Comparison of ENCODE assay signal across 9 cellular contexts in genomic region chr12:116376354-116377193, GRCh38.
A peak's percentile ranks its signal among the peaks of the same experiment; 100 is the strongest.
DNase-seq lines count a peak whose midpoint lies in the region; ATAC-seq, FAIRE-seq and TF ChIP-seq lines count a peak whose summit lies in the region.
"Had no signal": no experiment of that assay in that cellular context is flagged by ENCODE, and none has a peak within 500 bp of the region (broad histone marks: within the 10 kb centered on the region; RNA-seq: fewer than 3 reads in every experiment).

No MANE protein-coding gene starts in this region.

- peak overlapping the region; percentile 73 for H2AFZ ChIP-seq in K562 (ENCODE audit: low read depth, low read length)

- peak; percentile 31 for DNase-seq in activated CD4-positive, alpha-beta T cell treated with anti-CD3 and anti-CD28 coated beads for 36 hours
- no peak for DNase-seq in activated CD4-positive, alpha-beta T cell treated with anti-CD3 and anti-CD28 coated beads, Interleukin-2, amount 10 ng/mL, durations not matched to agents 7 days and 5 days
- peak; percentile 75 for DNase-seq in NCI-H2029 treated with DMSO at 0.1 percent for 48 hours (lab: John Stamatoyannopoulos, UW)
- no peak for DNase-seq in K562 (ENCODE audit: extremely low read depth in 1 of 4, low spot score in 3 of 4)
- no peak for DNase-seq in osteocyte (ENCODE audit: extremely low spot score, unreplicated experiment)
- no peak for DNase-seq in lower lobe of right lung

- peak; percentile 71 for ATAC-seq in activated CD4-positive, alpha-beta T cell treated with anti-CD3 and anti-CD28 coated beads for 36 hours
- ATAC-seq in K562 (no peak), lower lobe of right lung (no peak), HG02884 (IDR thresholded peaks at IDR 0.05; ENCODE audit: unreplicated experiment) (no peak), GM21360 (IDR thresholded peaks at IDR 0.05; ENCODE audit: unreplicated experiment) (no peak)

- no peaks in the 10 kb centered on the region; the same call in 1 of the 2 replicates for H3K9me3 ChIP-seq in K562 (replicated peaks; ENCODE audit: control insufficient read depth, insufficient read depth, low read depth, low read length)
- H3K9me3 ChIP-seq in lower lobe of right lung, result no peaks in the 10 kb centered on the region

- no peak overlapping the region for H3K9ac ChIP-seq in K562 (ENCODE audit: insufficient read depth in 1 of 2, low read depth in 2 of 2, low read length in 2 of 2)

- no peak overlapping the region for H3K27ac Mint-ChIP-seq in activated CD4-positive, alpha-beta T cell treated with anti-CD3 and anti-CD28 coated beads for 36 hours
- no peak overlapping the region for H3K27ac Mint-ChIP-seq in activated CD4-positive, alpha-beta T cell treated with anti-CD3 and anti-CD28 coated beads, Interleukin-2, amount 10 ng/mL, durations not matched to agents 7 days and 5 days
- peak overlapping the region; percentile 27 for H3K27ac Mint-ChIP-seq in osteocyte (ENCODE audit: unreplicated experiment)

- no TSS peak for BruUV-seq in K562 (replicated peaks; lab: Mats Ljungman, UMichigan)

- H4K20me1 ChIP-seq in K562 (replicated peaks; ENCODE audit: control insufficient read depth, insufficient read depth, low read length), result no peaks in the 10 kb centered on the region

- TF ChIP-seq POLR2A in K562 (conservative IDR thresholded peaks at IDR 0.05), result no peak

- H3K27me3 ChIP-seq in K562 (ENCODE audit: control insufficient read depth in 2 of 2, insufficient read depth in 2 of 2, low read length in 2 of 2) (no peaks in the 10 kb centered on the region), lower lobe of right lung (ENCODE audit: low read depth) (no peaks in the 10 kb centered on the region)

- CTCF ChIA-PET in activated CD4-positive, alpha-beta T cell treated with anti-CD3 and anti-CD28 coated beads for 36 hours (lab: Charles Lee), result interaction anchor here (0.7 kb wide), 1 partner anchor 38 kb away, joined by 3 read pairs; no protein-coding TSS in a partner anchor
- CTCF ChIA-PET in activated CD4-positive, alpha-beta T cell treated with anti-CD3 and anti-CD28 coated beads, Interleukin-2, amount 10 ng/mL, durations not matched to agents 7 days and 5 days (lab: Charles Lee), result interaction anchor here (0.6 kb wide), 1 partner anchor 218 kb away, joined by 5 read pairs; no protein-coding TSS in a partner anchor
- CTCF ChIA-PET in K562 (lab: Yijun Ruan, JAX; ENCODE audit: low intra/inter-chr PET ratio), result no interaction called here

- H3K4me3 ChIP-seq in K562 (no peak overlapping the region), lower lobe of right lung (no peak overlapping the region)

- peaks cover 10 to 29% of the 10 kb centered on the region in 2 experiments; a peak in 4 of 5 replicates for H3K4me1 ChIP-seq in K562 (replicated peaks in 1 of 2; ENCODE audit: control insufficient read depth in 2 of 2, insufficient read depth in 2 of 2, low read length in 2 of 2)
- H3K4me1 ChIP-seq in lower lobe of right lung, result no peaks in the 10 kb centered on the region

- H3K36me3 Mint-ChIP-seq in activated CD4-positive, alpha-beta T cell treated with anti-CD3 and anti-CD28 coated beads for 36 hours (ENCODE audit: low read depth), result no peaks in the 10 kb centered on the region
- H3K36me3 Mint-ChIP-seq in activated CD4-positive, alpha-beta T cell treated with anti-CD3 and anti-CD28 coated beads, Interleukin-2, amount 10 ng/mL, durations not matched to agents 7 days and 5 days (ENCODE audit: low read depth), result no peaks in the 10 kb centered on the region
- no peaks in the 10 kb centered on the region for H3K36me3 Mint-ChIP-seq in osteocyte (ENCODE audit: unreplicated experiment)
- H3K36me3 Mint-ChIP-seq: natural killer cell treated with Interleukin-12 subunit alpha and Interleukin-12 subunit beta and Interleukin-15 and Interleukin-18, amount 100 ng/mL, for 72 hours had no signal

- no peak overlapping the region for H3K4me3 Mint-ChIP-seq in activated CD4-positive, alpha-beta T cell treated with anti-CD3 and anti-CD28 coated beads for 36 hours
- H3K4me3 Mint-ChIP-seq in activated CD4-positive, alpha-beta T cell treated with anti-CD3 and anti-CD28 coated beads, Interleukin-2, amount 10 ng/mL, durations not matched to agents 7 days and 5 days, result no peak overlapping the region
- no peak overlapping the region for H3K4me3 Mint-ChIP-seq in osteocyte (ENCODE audit: unreplicated experiment)

- no peak for TF ChIP-seq CTCF in K562 (IDR thresholded peaks at IDR 0.05 in 2 of 3, conservative IDR thresholded peaks at IDR 0.05 in 1 of 3; ENCODE audit: insufficient read depth in 2 of 3, low read depth in 1 of 3, low read length in 3 of 3)
- TF ChIP-seq CTCF in osteocyte (IDR thresholded peaks at IDR 0.05), result no peak
- no peak for TF ChIP-seq CTCF in lower lobe of right lung (IDR thresholded peaks at IDR 0.05)

- H3K4me1 Mint-ChIP-seq in activated CD4-positive, alpha-beta T cell treated with anti-CD3 and anti-CD28 coated beads for 36 hours, result peaks cover 16% of the 10 kb centered on the region
- H3K4me1 Mint-ChIP-seq in activated CD4-positive, alpha-beta T cell treated with anti-CD3 and anti-CD28 coated beads, Interleukin-2, amount 10 ng/mL, durations not matched to agents 7 days and 5 days, result no peaks in the 10 kb centered on the region
- peaks cover 60% of the 10 kb centered on the region for H3K4me1 Mint-ChIP-seq in osteocyte (ENCODE audit: unreplicated experiment)

- no peaks in the 10 kb centered on the region for H3K9me1 ChIP-seq in K562 (ENCODE audit: control insufficient read depth, insufficient read depth, low read length)

- in situ Hi-C loops in K562 (cut with MboI), result no loop called here

- peaks cover 9% of the 10 kb centered on the region for H3K9me3 Mint-ChIP-seq in activated CD4-positive, alpha-beta T cell treated with anti-CD3 and anti-CD28 coated beads for 36 hours (ENCODE audit: low read depth)
- peaks cover 10% of the 10 kb centered on the region for H3K9me3 Mint-ChIP-seq in activated CD4-positive, alpha-beta T cell treated with anti-CD3 and anti-CD28 coated beads, Interleukin-2, amount 10 ng/mL, durations not matched to agents 7 days and 5 days
- no peaks in the 10 kb centered on the region for H3K9me3 Mint-ChIP-seq in osteocyte (ENCODE audit: unreplicated experiment)

- TF ChIP-seq EP300 in K562 (IDR thresholded peaks at IDR 0.05; ENCODE audit: low read length), result no peak

- no peak for TF ChIP-seq RAD21 in K562 (CRISPR knock-in tag; conservative IDR thresholded peaks at IDR 0.05 in 1 of 2, IDR thresholded peaks at IDR 0.05 in 1 of 2)

- POLR2A ChIA-PET in activated CD4-positive, alpha-beta T cell treated with anti-CD3 and anti-CD28 coated beads for 36 hours (lab: Charles Lee), result no interaction called here
- POLR2A ChIA-PET in activated CD4-positive, alpha-beta T cell treated with anti-CD3 and anti-CD28 coated beads, Interleukin-2, amount 10 ng/mL, durations not matched to agents 7 days and 5 days (lab: Charles Lee), result no interaction called here
- POLR2A ChIA-PET in K562 (lab: Yijun Ruan, JAX), result interaction anchor here (0.6 to 0.9 kb wide), 3 partner anchors 11 to 61 kb away, joined by 3 to 5 read pairs (median 3); no protein-coding TSS in a partner anchor

- no peaks in the 10 kb centered on the region; the same call in 2 of the 3 replicates for H3K36me3 ChIP-seq in K562 (ENCODE audit: control insufficient read depth, insufficient read depth, low read length)
- no peaks in the 10 kb centered on the region for H3K36me3 ChIP-seq in lower lobe of right lung

- 35% methylated on average over 11 of the region's 11 CpGs for WGBS in K562 (ENCODE audit: insufficient coverage, low coverage, missing lambda C conversion rate)

- no peak for FAIRE-seq in K562 (lab: Jason Lieb, UNC)

- H3K27ac ChIP-seq in K562 (ENCODE audit: extremely low read depth, low read depth, low read length) (peak overlapping the region; percentile 23; the same call in 1 of the 3 replicates), lower lobe of right lung (no peak overlapping the region)

- H3K4me2 ChIP-seq in K562 (ENCODE audit: insufficient read depth, low read length), result no peak overlapping the region; the same call in 1 of the 2 replicates

- H3K27me3 Mint-ChIP-seq in activated CD4-positive, alpha-beta T cell treated with anti-CD3 and anti-CD28 coated beads for 36 hours, result no peaks in the 10 kb centered on the region
- peaks cover 3% of the 10 kb centered on the region for H3K27me3 Mint-ChIP-seq in activated CD4-positive, alpha-beta T cell treated with anti-CD3 and anti-CD28 coated beads, Interleukin-2, amount 10 ng/mL, durations not matched to agents 7 days and 5 days
- H3K27me3 Mint-ChIP-seq in osteocyte (ENCODE audit: unreplicated experiment), result no peaks in the 10 kb centered on the region

- no peaks in the 10 kb centered on the region for H3K79me2 ChIP-seq in K562 (ENCODE audit: control insufficient read depth, insufficient read depth, low read length)

- intact Hi-C loops in activated CD4-positive, alpha-beta T cell treated with anti-CD3 and anti-CD28 coated beads for 36 hours (cut with DNase I, micrococcal nuclease), result no loop called here
- intact Hi-C loops in K562 (cut with micrococcal nuclease) (no loop called here), lower lobe of right lung (cut with DNase I) (no loop called here)

TF ChIP-seq in K562, 482 proteins besides CTCF, POLR2A, EP300 and RAD21:
- TF ChIP-seq FOSL1 (tag; conservative IDR thresholded peaks at IDR 0.05) (peak; percentile 74), ADNP (tag; IDR thresholded peaks at IDR 0.05) (no peak), POU5F1 (IDR thresholded peaks at IDR 0.05; ENCODE audit: borderline replicate concordance, low read depth, low read length, partially characterized antibody) (no peak), CBFA2T2 (conservative IDR thresholded peaks at IDR 0.05) (no peak), EWSR1 (IDR thresholded peaks at IDR 0.05; ENCODE audit: borderline replicate concordance, low read depth, partially characterized antibody) (no peak), NFIC (IDR thresholded peaks at IDR 0.05) (peak; percentile 76), CEBPG (CRISPR knock-in tag; IDR thresholded peaks at IDR 0.05) (no peak), CEBPG (tag; conservative IDR thresholded peaks at IDR 0.05 in 1 of 2, IDR thresholded peaks at IDR 0.05 in 1 of 2) (peak in 1 of 2 experiments; percentile 13; a peak in 1 of 4 replicates), MEIS2 (IDR thresholded peaks at IDR 0.05; ENCODE audit: partially characterized antibody) (peak; percentile 45), ZFP30 (CRISPR knock-in tag; IDR thresholded peaks at IDR 0.05; ENCODE audit: borderline replicate concordance) (no peak), ZNF316 (IDR thresholded peaks at IDR 0.05) (no peak), CEBPB (tag; IDR thresholded peaks at IDR 0.05) (peak; percentile 66)

Comparison
In these comparisons a context has a peak if more than half of its experiments do, and no peak if none do; other contexts are left out.
1. DNase-seq: peak in activated CD4-positive, alpha-beta T cell treated with anti-CD3 and anti-CD28 coated beads for 36 hours (single experiment) and NCI-H2029 treated with DMSO at 0.1 percent for 48 hours (single experiment); none in activated CD4-positive, alpha-beta T cell treated with anti-CD3 and anti-CD28 coated beads, Interleukin-2, amount 10 ng/mL, durations not matched to agents 7 days and 5 days (single experiment), K562 (0 of 4), osteocyte (single experiment) and lower lobe of right lung (single experiment).